ENCODE assay signal across 1 cellular context in the genomic region with DNA sequence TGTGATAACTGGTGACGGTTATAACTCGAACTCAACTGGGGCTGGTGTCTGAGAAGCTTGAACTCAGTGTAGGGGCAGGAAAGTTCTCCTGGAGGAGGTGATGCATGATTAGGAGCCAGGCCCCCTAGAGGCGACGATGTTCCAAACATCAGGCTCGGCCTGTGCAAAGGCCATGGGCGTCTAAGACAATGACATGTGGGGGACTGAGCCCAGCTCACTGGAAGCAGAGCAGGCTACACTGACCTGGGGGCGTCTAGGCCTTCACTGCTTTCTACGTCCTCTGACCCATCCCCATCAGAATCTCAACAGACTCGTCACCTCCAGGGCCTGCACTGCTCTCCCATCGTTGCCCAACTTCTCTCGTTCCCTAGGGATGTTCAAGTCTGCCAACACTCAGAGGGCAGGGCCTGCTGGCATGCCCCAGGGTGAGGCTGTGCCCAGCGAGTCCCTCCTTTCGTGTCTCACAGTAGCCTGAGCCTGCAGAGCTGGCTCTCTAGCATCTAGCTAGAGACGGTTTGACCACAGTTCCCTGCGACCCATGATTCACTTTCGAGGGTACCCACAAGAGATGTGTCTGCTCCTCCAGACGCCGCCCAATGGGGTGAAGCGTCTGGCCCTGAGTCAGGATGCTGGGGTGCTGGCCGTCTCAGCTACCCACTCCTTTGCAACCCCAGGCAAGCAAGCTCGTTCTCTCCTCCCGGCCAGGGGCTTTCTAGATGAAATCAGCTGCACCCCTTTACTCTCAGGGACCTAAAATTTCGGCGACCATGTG.
TF ChIP-seq lines count a peak whose summit lies in the region.

No MANE protein-coding gene starts in this region.

TF ChIP-seq in HepG2, 621 proteins besides CTCF, POLR2A, EP300 and RAD21 (continued from another document and continues in another):
- TF ChIP-seq, protein P1, sequence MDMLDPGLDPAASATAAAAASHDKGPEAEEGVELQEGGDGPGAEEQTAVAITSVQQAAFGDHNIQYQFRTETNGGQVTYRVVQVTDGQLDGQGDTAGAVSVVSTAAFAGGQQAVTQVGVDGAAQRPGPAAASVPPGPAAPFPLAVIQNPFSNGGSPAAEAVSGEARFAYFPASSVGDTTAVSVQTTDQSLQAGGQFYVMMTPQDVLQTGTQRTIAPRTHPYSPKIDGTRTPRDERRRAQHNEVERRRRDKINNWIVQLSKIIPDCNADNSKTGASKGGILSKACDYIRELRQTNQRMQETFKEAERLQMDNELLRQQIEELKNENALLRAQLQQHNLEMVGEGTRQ (IDR thresholded peaks at IDR 0.05; ENCODE audit: low read depth, low read length), result no peak
- TF ChIP-seq, protein P1 (CRISPR knock-in tag; IDR thresholded peaks at IDR 0.05; ENCODE audit: borderline replicate concordance), result no peak
- TF ChIP-seq KAT8 (CRISPR knock-in tag; IDR thresholded peaks at IDR 0.05) (no peak), ZSCAN22 (CRISPR knock-in tag; IDR thresholded peaks at IDR 0.05) (no peak), ZNF652 (CRISPR knock-in tag; IDR thresholded peaks at IDR 0.05; ENCODE audit: borderline replicate concordance, low read depth) (0 out of 2 replicates have a peak, but pooled peaks have one; percentile 46), DNMT3B (CRISPR knock-in tag; conservative IDR thresholded peaks at IDR 0.05) (no peak), NFYC (CRISPR knock-in tag; IDR thresholded peaks at IDR 0.05) (no peak), EED (CRISPR knock-in tag; IDR thresholded peaks at IDR 0.05) (no peak), NCOR1 (IDR thresholded peaks at IDR 0.05; ENCODE audit: borderline replicate concordance, low read length) (no peak), ZNF382 (CRISPR knock-in tag; IDR thresholded peaks at IDR 0.05; ENCODE audit: borderline replicate concordance) (no peak), AGO1 (IDR thresholded peaks at IDR 0.05; ENCODE audit: low read depth, low read length, poor library complexity, severe bottlenecking) (no peak), ZNF33A (CRISPR knock-in tag; IDR thresholded peaks at IDR 0.05; ENCODE audit: borderline replicate concordance) (no peak), ZNF570 (CRISPR knock-in tag; IDR thresholded peaks at IDR 0.05; ENCODE audit: borderline replicate concordance) (no peak), SYNCRIP (IDR thresholded peaks at IDR 0.05; ENCODE audit: insufficient read depth, low read depth, low read length) (no peak), SRY (CRISPR knock-in tag; IDR thresholded peaks at IDR 0.05) (no peak), ZSCAN31 (CRISPR knock-in tag; IDR thresholded peaks at IDR 0.05; ENCODE audit: low read depth) (no peak; the same call in 1 of the 2 replicates), ZNF333 (CRISPR knock-in tag; IDR thresholded peaks at IDR 0.05; ENCODE audit: borderline replicate concordance) (no peak), CREB1 (IDR thresholded peaks at IDR 0.05) (no peak), CREB1 (CRISPR knock-in tag; IDR thresholded peaks at IDR 0.05) (no peak), HNRNPK (IDR thresholded peaks at IDR 0.05; ENCODE audit: low read depth, low read length, poor library complexity, severe bottlenecking) (no peak), FOXA1 (IDR thresholded peaks at IDR 0.05) (no peak), FOXA1 (CRISPR knock-in tag; IDR thresholded peaks at IDR 0.05) (no peak)
- TF ChIP-seq, protein P2, sequence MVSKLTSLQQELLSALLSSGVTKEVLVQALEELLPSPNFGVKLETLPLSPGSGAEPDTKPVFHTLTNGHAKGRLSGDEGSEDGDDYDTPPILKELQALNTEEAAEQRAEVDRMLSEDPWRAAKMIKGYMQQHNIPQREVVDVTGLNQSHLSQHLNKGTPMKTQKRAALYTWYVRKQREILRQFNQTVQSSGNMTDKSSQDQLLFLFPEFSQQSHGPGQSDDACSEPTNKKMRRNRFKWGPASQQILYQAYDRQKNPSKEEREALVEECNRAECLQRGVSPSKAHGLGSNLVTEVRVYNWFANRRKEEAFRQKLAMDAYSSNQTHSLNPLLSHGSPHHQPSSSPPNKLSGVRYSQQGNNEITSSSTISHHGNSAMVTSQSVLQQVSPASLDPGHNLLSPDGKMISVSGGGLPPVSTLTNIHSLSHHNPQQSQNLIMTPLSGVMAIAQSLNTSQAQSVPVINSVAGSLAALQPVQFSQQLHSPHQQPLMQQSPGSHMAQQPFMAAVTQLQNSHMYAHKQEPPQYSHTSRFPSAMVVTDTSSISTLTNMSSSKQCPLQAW (CRISPR knock-in tag; IDR thresholded peaks at IDR 0.05), result no peak; the same call in 1 of the 2 replicates
- TF ChIP-seq, protein P3, sequence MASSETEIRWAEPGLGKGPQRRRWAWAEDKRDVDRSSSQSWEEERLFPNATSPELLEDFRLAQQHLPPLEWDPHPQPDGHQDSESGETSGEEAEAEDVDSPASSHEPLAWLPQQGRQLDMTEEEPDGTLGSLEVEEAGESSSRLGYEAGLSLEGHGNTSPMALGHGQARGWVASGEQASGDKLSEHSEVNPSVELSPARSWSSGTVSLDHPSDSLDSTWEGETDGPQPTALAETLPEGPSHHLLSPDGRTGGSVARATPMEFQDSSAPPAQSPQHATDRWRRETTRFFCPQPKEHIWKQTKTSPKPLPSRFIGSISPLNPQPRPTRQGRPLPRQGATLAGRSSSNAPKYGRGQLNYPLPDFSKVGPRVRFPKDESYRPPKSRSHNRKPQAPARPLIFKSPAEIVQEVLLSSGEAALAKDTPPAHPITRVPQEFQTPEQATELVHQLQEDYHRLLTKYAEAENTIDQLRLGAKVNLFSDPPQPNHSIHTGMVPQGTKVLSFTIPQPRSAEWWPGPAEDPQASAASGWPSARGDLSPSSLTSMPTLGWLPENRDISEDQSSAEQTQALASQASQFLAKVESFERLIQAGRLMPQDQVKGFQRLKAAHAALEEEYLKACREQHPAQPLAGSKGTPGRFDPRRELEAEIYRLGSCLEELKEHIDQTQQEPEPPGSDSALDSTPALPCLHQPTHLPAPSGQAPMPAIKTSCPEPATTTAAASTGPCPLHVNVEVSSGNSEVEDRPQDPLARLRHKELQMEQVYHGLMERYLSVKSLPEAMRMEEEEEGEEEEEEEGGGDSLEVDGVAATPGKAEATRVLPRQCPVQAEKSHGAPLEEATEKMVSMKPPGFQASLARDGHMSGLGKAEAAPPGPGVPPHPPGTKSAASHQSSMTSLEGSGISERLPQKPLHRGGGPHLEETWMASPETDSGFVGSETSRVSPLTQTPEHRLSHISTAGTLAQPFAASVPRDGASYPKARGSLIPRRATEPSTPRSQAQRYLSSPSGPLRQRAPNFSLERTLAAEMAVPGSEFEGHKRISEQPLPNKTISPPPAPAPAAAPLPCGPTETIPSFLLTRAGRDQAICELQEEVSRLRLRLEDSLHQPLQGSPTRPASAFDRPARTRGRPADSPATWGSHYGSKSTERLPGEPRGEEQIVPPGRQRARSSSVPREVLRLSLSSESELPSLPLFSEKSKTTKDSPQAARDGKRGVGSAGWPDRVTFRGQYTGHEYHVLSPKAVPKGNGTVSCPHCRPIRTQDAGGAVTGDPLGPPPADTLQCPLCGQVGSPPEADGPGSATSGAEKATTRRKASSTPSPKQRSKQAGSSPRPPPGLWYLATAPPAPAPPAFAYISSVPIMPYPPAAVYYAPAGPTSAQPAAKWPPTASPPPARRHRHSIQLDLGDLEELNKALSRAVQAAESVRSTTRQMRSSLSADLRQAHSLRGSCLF (CRISPR knock-in tag; IDR thresholded peaks at IDR 0.05; ENCODE audit: borderline replicate concordance), result no peak
- TF ChIP-seq, protein P4, sequence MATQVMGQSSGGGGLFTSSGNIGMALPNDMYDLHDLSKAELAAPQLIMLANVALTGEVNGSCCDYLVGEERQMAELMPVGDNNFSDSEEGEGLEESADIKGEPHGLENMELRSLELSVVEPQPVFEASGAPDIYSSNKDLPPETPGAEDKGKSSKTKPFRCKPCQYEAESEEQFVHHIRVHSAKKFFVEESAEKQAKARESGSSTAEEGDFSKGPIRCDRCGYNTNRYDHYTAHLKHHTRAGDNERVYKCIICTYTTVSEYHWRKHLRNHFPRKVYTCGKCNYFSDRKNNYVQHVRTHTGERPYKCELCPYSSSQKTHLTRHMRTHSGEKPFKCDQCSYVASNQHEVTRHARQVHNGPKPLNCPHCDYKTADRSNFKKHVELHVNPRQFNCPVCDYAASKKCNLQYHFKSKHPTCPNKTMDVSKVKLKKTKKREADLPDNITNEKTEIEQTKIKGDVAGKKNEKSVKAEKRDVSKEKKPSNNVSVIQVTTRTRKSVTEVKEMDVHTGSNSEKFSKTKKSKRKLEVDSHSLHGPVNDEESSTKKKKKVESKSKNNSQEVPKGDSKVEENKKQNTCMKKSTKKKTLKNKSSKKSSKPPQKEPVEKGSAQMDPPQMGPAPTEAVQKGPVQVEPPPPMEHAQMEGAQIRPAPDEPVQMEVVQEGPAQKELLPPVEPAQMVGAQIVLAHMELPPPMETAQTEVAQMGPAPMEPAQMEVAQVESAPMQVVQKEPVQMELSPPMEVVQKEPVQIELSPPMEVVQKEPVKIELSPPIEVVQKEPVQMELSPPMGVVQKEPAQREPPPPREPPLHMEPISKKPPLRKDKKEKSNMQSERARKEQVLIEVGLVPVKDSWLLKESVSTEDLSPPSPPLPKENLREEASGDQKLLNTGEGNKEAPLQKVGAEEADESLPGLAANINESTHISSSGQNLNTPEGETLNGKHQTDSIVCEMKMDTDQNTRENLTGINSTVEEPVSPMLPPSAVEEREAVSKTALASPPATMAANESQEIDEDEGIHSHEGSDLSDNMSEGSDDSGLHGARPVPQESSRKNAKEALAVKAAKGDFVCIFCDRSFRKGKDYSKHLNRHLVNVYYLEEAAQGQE (IDR thresholded peaks at IDR 0.05; ENCODE audit: borderline replicate concordance in 1 of 2, low read depth in 1 of 2, low read length in 2 of 2), result no peak
- TF ChIP-seq, protein P5, sequence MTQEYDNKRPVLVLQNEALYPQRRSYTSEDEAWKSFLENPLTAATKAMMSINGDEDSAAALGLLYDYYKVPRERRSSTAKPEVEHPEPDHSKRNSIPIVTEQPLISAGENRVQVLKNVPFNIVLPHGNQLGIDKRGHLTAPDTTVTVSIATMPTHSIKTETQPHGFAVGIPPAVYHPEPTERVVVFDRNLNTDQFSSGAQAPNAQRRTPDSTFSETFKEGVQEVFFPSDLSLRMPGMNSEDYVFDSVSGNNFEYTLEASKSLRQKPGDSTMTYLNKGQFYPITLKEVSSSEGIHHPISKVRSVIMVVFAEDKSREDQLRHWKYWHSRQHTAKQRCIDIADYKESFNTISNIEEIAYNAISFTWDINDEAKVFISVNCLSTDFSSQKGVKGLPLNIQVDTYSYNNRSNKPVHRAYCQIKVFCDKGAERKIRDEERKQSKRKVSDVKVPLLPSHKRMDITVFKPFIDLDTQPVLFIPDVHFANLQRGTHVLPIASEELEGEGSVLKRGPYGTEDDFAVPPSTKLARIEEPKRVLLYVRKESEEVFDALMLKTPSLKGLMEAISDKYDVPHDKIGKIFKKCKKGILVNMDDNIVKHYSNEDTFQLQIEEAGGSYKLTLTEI (CRISPR knock-in tag; conservative IDR thresholded peaks at IDR 0.05), result no peak
- TF ChIP-seq, protein P6, sequence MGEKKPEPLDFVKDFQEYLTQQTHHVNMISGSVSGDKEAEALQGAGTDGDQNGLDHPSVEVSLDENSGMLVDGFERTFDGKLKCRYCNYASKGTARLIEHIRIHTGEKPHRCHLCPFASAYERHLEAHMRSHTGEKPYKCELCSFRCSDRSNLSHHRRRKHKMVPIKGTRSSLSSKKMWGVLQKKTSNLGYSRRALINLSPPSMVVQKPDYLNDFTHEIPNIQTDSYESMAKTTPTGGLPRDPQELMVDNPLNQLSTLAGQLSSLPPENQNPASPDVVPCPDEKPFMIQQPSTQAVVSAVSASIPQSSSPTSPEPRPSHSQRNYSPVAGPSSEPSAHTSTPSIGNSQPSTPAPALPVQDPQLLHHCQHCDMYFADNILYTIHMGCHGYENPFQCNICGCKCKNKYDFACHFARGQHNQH (CRISPR knock-in tag; IDR thresholded peaks at IDR 0.05), result no peak
- TF ChIP-seq, protein P7, sequence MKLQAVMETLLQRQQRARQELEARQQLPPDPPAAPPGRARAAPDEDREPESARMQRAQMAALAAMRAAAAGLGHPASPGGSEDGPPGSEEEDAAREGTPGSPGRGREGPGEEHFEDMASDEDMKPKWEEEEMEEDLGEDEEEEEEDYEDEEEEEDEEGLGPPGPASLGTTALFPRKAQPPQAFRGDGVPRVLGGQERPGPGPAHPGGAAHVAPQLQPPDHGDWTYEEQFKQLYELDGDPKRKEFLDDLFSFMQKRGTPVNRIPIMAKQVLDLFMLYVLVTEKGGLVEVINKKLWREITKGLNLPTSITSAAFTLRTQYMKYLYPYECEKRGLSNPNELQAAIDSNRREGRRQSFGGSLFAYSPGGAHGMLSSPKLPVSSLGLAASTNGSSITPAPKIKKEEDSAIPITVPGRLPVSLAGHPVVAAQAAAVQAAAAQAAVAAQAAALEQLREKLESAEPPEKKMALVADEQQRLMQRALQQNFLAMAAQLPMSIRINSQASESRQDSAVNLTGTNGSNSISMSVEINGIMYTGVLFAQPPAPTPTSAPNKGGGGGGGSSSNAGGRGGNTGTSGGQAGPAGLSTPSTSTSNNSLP (IDR thresholded peaks at IDR 0.05; ENCODE audit: low read depth, low read length), result 0 out of 2 replicates have a peak, but pooled peaks have one; percentile 36
- TF ChIP-seq, protein P8, sequence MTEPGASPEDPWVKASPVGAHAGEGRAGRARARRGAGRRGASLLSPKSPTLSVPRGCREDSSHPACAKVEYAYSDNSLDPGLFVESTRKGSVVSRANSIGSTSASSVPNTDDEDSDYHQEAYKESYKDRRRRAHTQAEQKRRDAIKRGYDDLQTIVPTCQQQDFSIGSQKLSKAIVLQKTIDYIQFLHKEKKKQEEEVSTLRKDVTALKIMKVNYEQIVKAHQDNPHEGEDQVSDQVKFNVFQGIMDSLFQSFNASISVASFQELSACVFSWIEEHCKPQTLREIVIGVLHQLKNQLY (CRISPR knock-in tag; IDR thresholded peaks at IDR 0.05), result no peak
- TF ChIP-seq, protein P9, sequence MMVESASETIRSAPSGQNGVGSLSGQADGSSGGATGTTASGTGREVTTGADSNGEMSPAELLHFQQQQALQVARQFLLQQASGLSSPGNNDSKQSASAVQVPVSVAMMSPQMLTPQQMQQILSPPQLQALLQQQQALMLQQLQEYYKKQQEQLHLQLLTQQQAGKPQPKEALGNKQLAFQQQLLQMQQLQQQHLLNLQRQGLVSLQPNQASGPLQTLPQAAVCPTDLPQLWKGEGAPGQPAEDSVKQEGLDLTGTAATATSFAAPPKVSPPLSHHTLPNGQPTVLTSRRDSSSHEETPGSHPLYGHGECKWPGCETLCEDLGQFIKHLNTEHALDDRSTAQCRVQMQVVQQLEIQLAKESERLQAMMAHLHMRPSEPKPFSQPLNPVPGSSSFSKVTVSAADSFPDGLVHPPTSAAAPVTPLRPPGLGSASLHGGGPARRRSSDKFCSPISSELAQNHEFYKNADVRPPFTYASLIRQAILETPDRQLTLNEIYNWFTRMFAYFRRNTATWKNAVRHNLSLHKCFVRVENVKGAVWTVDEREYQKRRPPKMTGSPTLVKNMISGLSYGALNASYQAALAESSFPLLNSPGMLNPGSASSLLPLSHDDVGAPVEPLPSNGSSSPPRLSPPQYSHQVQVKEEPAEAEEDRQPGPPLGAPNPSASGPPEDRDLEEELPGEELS (CRISPR knock-in tag; IDR thresholded peaks at IDR 0.05), result no peak
- TF ChIP-seq, protein P10, sequence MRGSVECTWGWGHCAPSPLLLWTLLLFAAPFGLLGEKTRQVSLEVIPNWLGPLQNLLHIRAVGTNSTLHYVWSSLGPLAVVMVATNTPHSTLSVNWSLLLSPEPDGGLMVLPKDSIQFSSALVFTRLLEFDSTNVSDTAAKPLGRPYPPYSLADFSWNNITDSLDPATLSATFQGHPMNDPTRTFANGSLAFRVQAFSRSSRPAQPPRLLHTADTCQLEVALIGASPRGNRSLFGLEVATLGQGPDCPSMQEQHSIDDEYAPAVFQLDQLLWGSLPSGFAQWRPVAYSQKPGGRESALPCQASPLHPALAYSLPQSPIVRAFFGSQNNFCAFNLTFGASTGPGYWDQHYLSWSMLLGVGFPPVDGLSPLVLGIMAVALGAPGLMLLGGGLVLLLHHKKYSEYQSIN (CRISPR knock-in tag; IDR thresholded peaks at IDR 0.05; ENCODE audit: borderline replicate concordance), result no peak
